ENCODE assay signal across 20 cellular contexts in the genomic region with DNA sequence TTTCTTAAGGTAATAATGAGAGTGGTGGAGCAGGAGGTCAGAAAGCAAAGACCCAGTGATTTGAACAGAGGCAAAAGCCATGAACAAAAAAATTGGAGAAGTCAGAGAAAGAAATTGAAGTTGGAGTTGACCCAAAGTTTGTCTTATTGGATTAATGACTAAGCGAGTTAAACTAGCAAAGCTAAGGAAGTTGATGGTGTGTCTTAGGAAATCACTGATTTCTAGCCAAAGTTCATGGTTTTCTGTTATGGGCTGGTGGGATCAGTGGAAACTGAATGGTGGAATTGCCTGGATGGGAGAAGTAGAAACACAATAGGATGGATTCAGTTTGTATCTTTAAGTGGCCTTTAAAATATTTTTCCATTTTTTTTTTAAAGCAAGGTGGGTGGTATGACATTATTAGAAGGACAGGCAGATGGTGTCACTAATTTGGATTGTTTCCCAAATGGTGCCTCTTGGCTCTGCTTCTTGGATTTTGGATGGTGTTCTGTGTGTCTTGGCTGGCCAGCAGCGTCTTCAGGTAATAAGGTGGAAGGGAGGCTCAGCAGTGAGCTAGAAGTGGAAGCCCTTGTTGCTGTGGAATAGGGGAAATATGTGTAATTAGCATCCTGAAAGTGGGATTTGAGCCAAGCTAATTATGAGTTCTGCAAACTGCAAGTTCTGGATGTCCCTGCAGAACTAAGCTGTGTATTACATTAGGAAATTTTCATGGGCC.
A peak's percentile ranks its signal among the peaks of the same experiment; 100 is the strongest.
DNase-seq lines count a peak whose midpoint lies in the region; ATAC-seq, FAIRE-seq and TF ChIP-seq lines count a peak whose summit lies in the region.
"Had no signal": no experiment of that assay in that cellular context is flagged by ENCODE, and none has a peak within 500 bp of the region (broad histone marks: within the 10 kb centered on the region; RNA-seq: fewer than 3 reads in every experiment).

No MANE protein-coding gene starts in this region.

- H3K27me3 ChIP-seq in left ventricle myocardium inferior (ENCODE audit: low read depth) (no peaks in the 10 kb centered on the region), adipocyte (replicated peaks; ENCODE audit: control insufficient read depth, insufficient read depth, low read length) (no peaks in the 10 kb centered on the region), aorta (ENCODE audit: control insufficient read depth in 1 of 2, insufficient read depth in 2 of 2, low read length in 1 of 2) (no peaks in the 10 kb centered on the region), WERI-Rb-1 (ENCODE audit: insufficient read depth, low read depth, severe bottlenecking) (no peaks in the 10 kb centered on the region)
- H3K27me3 ChIP-seq: tibial nerve had no signal

- ATAC-seq in Right ventricle myocardium superior (ENCODE audit: poor library complexity) (peak; percentile 27), aorta (ENCODE audit: low FRiP score) (peak; percentile 68), HG02588 (IDR thresholded peaks at IDR 0.05; ENCODE audit: unreplicated experiment) (no peak)
- ATAC-seq: mucosa of descending colon; stimulated activated naive CD8-positive, alpha-beta T cell treated with anti-CD3 and anti-CD28 coated beads, Interleukin-15, Interleukin-2, amounts not matched to agents 100 U/mL and 50 U/mL, for 24 hours; T-cell had no signal

- H3K9ac ChIP-seq in adipocyte (ENCODE audit: low read length), result no peak overlapping the region

- H3K9me3 ChIP-seq in left ventricle myocardium inferior (replicated peaks) (no peaks in the 10 kb centered on the region), adipocyte (ENCODE audit: control insufficient read depth, low read length) (no peaks in the 10 kb centered on the region), aorta (ENCODE audit: control insufficient read depth, low read length) (no peaks in the 10 kb centered on the region), WERI-Rb-1 (ENCODE audit: severe bottlenecking) (no peaks in the 10 kb centered on the region)
- H3K9me3 ChIP-seq: mucosa of descending colon, tibial nerve had no signal

- 60 to 62% methylated on average over 2 of the region's 2 CpGs for WGBS in aorta, 2 donors

- no peak overlapping the region for H3K4me3 ChIP-seq in left ventricle myocardium inferior
- no peak overlapping the region for H3K4me3 ChIP-seq in adipocyte (ENCODE audit: low read length)
- no peak overlapping the region for H3K4me3 ChIP-seq in fibroblast of mammary gland (ENCODE audit: control insufficient read depth, low read depth, low read length)
- no peak overlapping the region for H3K4me3 ChIP-seq in aorta (ENCODE audit: low read length in 2 of 2)
- no peak overlapping the region for H3K4me3 ChIP-seq in WERI-Rb-1 (ENCODE audit: low read depth, low read length)
- H3K4me3 ChIP-seq: mucosa of descending colon, skin epidermis, tibial nerve had no signal

- no peak overlapping the region for H3K27ac ChIP-seq in left ventricle myocardium inferior (replicated peaks)
- H3K27ac ChIP-seq in aorta (ENCODE audit: low read depth in 1 of 2, low read length in 2 of 2), result no peak overlapping the region
- H3K27ac ChIP-seq in WERI-Rb-1, result no peak overlapping the region
- H3K27ac ChIP-seq: skin epidermis, tibial nerve had no signal

- intact Hi-C loops in Right ventricle myocardium superior (cut with DNase I), result no loop called here
- intact Hi-C loops in left ventricle myocardium inferior (cut with micrococcal nuclease), result no loop called here
- intact Hi-C loops in aorta (cut with DNase I), result no loop called here

- H3K36me3 ChIP-seq in left ventricle myocardium inferior (no peaks in the 10 kb centered on the region), adipocyte (ENCODE audit: control insufficient read depth, insufficient read depth, low read length, severe bottlenecking) (no peaks in the 10 kb centered on the region), aorta (ENCODE audit: control insufficient read depth in 1 of 2, insufficient read depth in 2 of 2, low read length in 1 of 2) (no peaks in the 10 kb centered on the region), WERI-Rb-1 (no peaks in the 10 kb centered on the region)
- H3K36me3 ChIP-seq: tibial nerve had no signal

- TF ChIP-seq CTCF in left ventricle myocardium inferior (IDR thresholded peaks at IDR 0.05; ENCODE audit: borderline replicate concordance) (no peak), fibroblast of mammary gland (conservative IDR thresholded peaks at IDR 0.05; ENCODE audit: control insufficient read depth, insufficient read depth, low read depth, low read length) (no peak), WERI-Rb-1 (IDR thresholded peaks at IDR 0.05; ENCODE audit: low read depth, low read length) (no peak)

- DNase-seq in Right ventricle myocardium superior (no peak), left ventricle myocardium inferior (no peak), adipocyte (ENCODE audit: low read depth) (peak; percentile 29), fibroblast of mammary gland (ENCODE audit: low read depth) (peak; percentile 68), aorta (no peak), WERI-Rb-1 (no peak), GM19239 (ENCODE audit: insufficient read length, low spot score) (no peak)
- DNase-seq: activated CD4-positive, alpha-beta T cell treated with anti-CD3 and anti-CD28 coated beads, Interleukin-2, amount 10 ng/mL, durations not matched to agents 7 days and 5 days; CD4-positive, alpha-beta T cell; DMS79 treated with DMSO at 0.1 percent for 48 hours; head of caudate nucleus; mucosa of descending colon; SHP77 treated with DMSO at 0.1 percent for 48 hours; stimulated activated CD4-positive, alpha-beta T cell treated with anti-CD3 and anti-CD28 coated beads, Interleukin-2, amount 100 ng/mL, for 24 hours; stimulated activated naive CD8-positive, alpha-beta T cell treated with anti-CD3 and anti-CD28 coated beads, Interleukin-15, Interleukin-2, amounts not matched to agents 100 U/mL and 50 U/mL, for 24 hours; T-cell had no signal

- FAIRE-seq in GM19239 (lab: Jason Lieb, UNC), result no peak
- FAIRE-seq: H1 had no signal

- H3K4me1 ChIP-seq in left ventricle myocardium inferior (no peaks in the 10 kb centered on the region), adipocyte (ENCODE audit: control insufficient read depth, insufficient read depth, low read length) (peaks cover 22% of the 10 kb centered on the region), aorta (ENCODE audit: control insufficient read depth in 1 of 2, insufficient read depth in 2 of 2, low read length in 2 of 2) (no peaks in the 10 kb centered on the region)
- H3K4me1 ChIP-seq: tibial nerve had no signal

Comparison
In these comparisons a context has a peak if more than half of its experiments do, and no peak if none do; other contexts are left out.
1. DNase-seq: peak in adipocyte (single experiment) and fibroblast of mammary gland (single experiment); none in Right ventricle myocardium superior (single experiment), left ventricle myocardium inferior (single experiment), aorta (0 of 2), WERI-Rb-1 (single experiment) and GM19239 (single experiment).